ENCODE assay signal across 1 cellular context in genomic region chr20:17969276-17969883, GRCh38.
TF ChIP-seq lines count a peak whose summit lies in the region.

No MANE protein-coding gene starts in this region.

TF ChIP-seq in HepG2, 621 proteins besides CTCF, POLR2A, EP300 and RAD21 (continued from another document):
- no peak for TF ChIP-seq TFDP1 (CRISPR knock-in tag; IDR thresholded peaks at IDR 0.05; ENCODE audit: borderline replicate concordance)
- no peak for TF ChIP-seq PTBP1 (IDR thresholded peaks at IDR 0.05; ENCODE audit: low read depth, low read length, poor library complexity, severe bottlenecking)
- no peak for TF ChIP-seq NFYC (CRISPR knock-in tag; IDR thresholded peaks at IDR 0.05)
- no peak for TF ChIP-seq ZNF282 (IDR thresholded peaks at IDR 0.05; ENCODE audit: partially characterized antibody)
- TF ChIP-seq MIER3 (CRISPR knock-in tag; IDR thresholded peaks at IDR 0.05; ENCODE audit: borderline replicate concordance): no peak
- TF ChIP-seq PBX3 (CRISPR knock-in tag; IDR thresholded peaks at IDR 0.05; ENCODE audit: borderline replicate concordance): no peak; the same call in 1 of the 2 replicates
- peak; percentile 84 for TF ChIP-seq KDM5A (IDR thresholded peaks at IDR 0.05; ENCODE audit: borderline replicate concordance, low read length)
- peak; percentile 82; the same call in 1 of the 2 replicates for TF ChIP-seq CAMTA2 (CRISPR knock-in tag; IDR thresholded peaks at IDR 0.05; ENCODE audit: borderline replicate concordance)
- no peak for TF ChIP-seq ONECUT2 (CRISPR knock-in tag; IDR thresholded peaks at IDR 0.05)
